9 cellular contexts compared by ENCODE assay signal in the genomic region with DNA sequence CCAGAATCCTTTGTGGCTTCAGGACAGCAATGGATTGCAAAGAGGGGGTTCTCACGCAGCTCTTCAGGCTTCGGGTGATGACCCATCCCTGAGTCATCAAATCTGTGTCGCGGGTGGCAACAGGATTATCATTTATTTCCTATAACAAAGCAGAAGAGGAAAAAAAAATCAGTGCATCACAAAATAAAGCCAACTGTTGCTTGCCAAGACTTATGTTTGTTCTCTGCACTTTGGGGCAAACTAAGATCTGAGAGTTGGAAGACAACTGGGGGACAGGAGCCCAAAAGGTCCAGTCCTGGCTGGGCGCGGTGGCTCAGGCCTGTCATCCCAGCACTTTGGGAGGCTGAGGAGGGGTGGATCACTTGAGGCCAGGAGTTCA. TPM values are rescaled to one million over a fixed set of nuclear protein-coding genes. Genes with fewer than 3 reads are reported as not detected.
DNase-seq lines count a peak whose midpoint lies in the region; ATAC-seq, FAIRE-seq and TF ChIP-seq lines count a peak whose summit lies in the region.
"Had no signal": no experiment of that assay in that cellular context is flagged by ENCODE, and none has a peak within 500 bp of the region (broad histone marks: within the 10 kb centered on the region; RNA-seq: fewer than 3 reads in every experiment).

No MANE protein-coding gene starts in this region.

- no peaks in the 10 kb centered on the region for H3K79me2 ChIP-seq in K562 (ENCODE audit: control insufficient read depth, insufficient read depth, low read length)

- H3K9me3 Mint-ChIP-seq in natural killer cell treated with Interleukin-12 subunit alpha and Interleukin-12 subunit beta and Interleukin-15 and Interleukin-18, amount 100 ng/mL, for 72 hours, result no peaks in the 10 kb centered on the region
- H3K9me3 Mint-ChIP-seq in CD4-positive, alpha-beta T cell, result peaks cover 3% of the 10 kb centered on the region

- peaks cover 12% of the 10 kb centered on the region; the same call in 1 of the 2 replicates for H4K20me1 ChIP-seq in BLaER1
- H4K20me1 ChIP-seq in K562 (replicated peaks; ENCODE audit: control insufficient read depth, insufficient read depth, low read length), result no peaks in the 10 kb centered on the region

- TF ChIP-seq CTCF in K562 (IDR thresholded peaks at IDR 0.05 in 2 of 3, conservative IDR thresholded peaks at IDR 0.05 in 1 of 3; ENCODE audit: insufficient read depth in 2 of 3, low read depth in 1 of 3, low read length in 3 of 3), result no peak
- no peak for TF ChIP-seq CTCF in CD4-positive, alpha-beta T cell (IDR thresholded peaks at IDR 0.05)

- H3K36me3 ChIP-seq in BLaER1 (peaks cover 28% of the 10 kb centered on the region), K562 (ENCODE audit: control insufficient read depth, insufficient read depth, low read length) (no peaks in the 10 kb centered on the region)
- H3K36me3 ChIP-seq: cardiac muscle cell had no signal

- H3K27ac ChIP-seq in BLaER1 (peak overlapping the region; percentile 96), K562 (ENCODE audit: extremely low read depth, low read depth, low read length) (no peak overlapping the region)
- H3K27ac ChIP-seq in CD4-positive, alpha-beta T cell (ENCODE audit: low read depth, low read length), result no peak overlapping the region
- H3K27ac ChIP-seq: cardiac muscle cell had no signal

- DNase-seq in NOMO-1 treated with dmso at 0.1 percent for 144 hours (lab: John Stamatoyannopoulos, UW; ENCODE audit: unreplicated experiment) (peak; percentile 40), K562 (ENCODE audit: extremely low read depth in 1 of 4, low spot score in 3 of 4) (peak in 1 of 4 experiments; percentile 18), NAMALWA (ENCODE audit: low spot score) (no peak)
- DNase-seq in natural killer cell treated with Interleukin-12 subunit alpha and Interleukin-12 subunit beta and Interleukin-15 and Interleukin-18, amount 100 ng/mL, for 72 hours (ENCODE audit: low spot score), result no peak
- no peak for DNase-seq in NK-92 treated with Interleukin-12 subunit alpha and Interleukin-12 subunit beta, amount 100 ng/mL, for 24 hours (lab: John Stamatoyannopoulos, UW)
- no peak for DNase-seq in CD4-positive, alpha-beta T cell

- no peaks in the 10 kb centered on the region for H3K27me3 ChIP-seq in BLaER1
- H3K27me3 ChIP-seq in K562 (ENCODE audit: control insufficient read depth in 2 of 2, insufficient read depth in 2 of 2, low read length in 2 of 2), result no peaks in the 10 kb centered on the region
- no peaks in the 10 kb centered on the region for H3K27me3 ChIP-seq in CD4-positive, alpha-beta T cell (ENCODE audit: control insufficient read depth, insufficient read depth, low read length)
- H3K27me3 ChIP-seq: cardiac muscle cell had no signal

- no peak for TF ChIP-seq POLR2A in K562 (conservative IDR thresholded peaks at IDR 0.05)

- TF ChIP-seq RAD21 in K562 (CRISPR knock-in tag; conservative IDR thresholded peaks at IDR 0.05 in 1 of 2, IDR thresholded peaks at IDR 0.05 in 1 of 2), result no peak

- H3K4me3 ChIP-seq in BLaER1 (peak overlapping the region; percentile 49), K562 (no peak overlapping the region)
- H3K4me3 ChIP-seq: cardiac muscle cell had no signal

- TF ChIP-seq EP300 in K562 (IDR thresholded peaks at IDR 0.05; ENCODE audit: low read length), result no peak

- POLR2A ChIA-PET in K562 (lab: Yijun Ruan, JAX), result no interaction called here
- POLR2A ChIA-PET in CD4-positive, alpha-beta T cell (lab: Charles Lee), result interaction anchor here (2.0 kb wide), 1 partner anchor 13 kb away, joined by 7 read pairs; no protein-coding TSS in a partner anchor

- H3K4me1 ChIP-seq in BLaER1 (peaks cover 98% of the 10 kb centered on the region), K562 (replicated peaks in 1 of 2; ENCODE audit: control insufficient read depth in 2 of 2, insufficient read depth in 2 of 2, low read length in 2 of 2) (peaks cover 0 to 16% of the 10 kb centered on the region in 2 experiments; a peak in 3 of 5 replicates)

- H3K4me2 ChIP-seq in BLaER1 (peak overlapping the region; percentile 94), K562 (ENCODE audit: insufficient read depth, low read length) (no peak overlapping the region)

- FAIRE-seq in K562 (lab: Jason Lieb, UNC), result peak; percentile 32

- CTCF ChIA-PET in K562 (lab: Yijun Ruan, JAX; ENCODE audit: low intra/inter-chr PET ratio), result no interaction called here
- CTCF ChIA-PET in CD4-positive, alpha-beta T cell (lab: Charles Lee), result no interaction called here

- H3K27me3 Mint-ChIP-seq in natural killer cell treated with Interleukin-12 subunit alpha and Interleukin-12 subunit beta and Interleukin-15 and Interleukin-18, amount 100 ng/mL, for 72 hours, result no peaks in the 10 kb centered on the region
- no peaks in the 10 kb centered on the region for H3K27me3 Mint-ChIP-seq in CD4-positive, alpha-beta T cell

- peak overlapping the region; percentile 36 to 56 for H3K27ac Mint-ChIP-seq in natural killer cell treated with Interleukin-12 subunit alpha and Interleukin-12 subunit beta and Interleukin-15 and Interleukin-18, amount 100 ng/mL, for 72 hours
- H3K27ac Mint-ChIP-seq in CD4-positive, alpha-beta T cell, result no peak overlapping the region

- intact Hi-C loops in K562 (cut with micrococcal nuclease), result no loop called here
- intact Hi-C loops in CD4-positive, alpha-beta T cell (cut with DNase I, micrococcal nuclease), result no loop called here

- no TSS peak for BruUV-seq in K562 (replicated peaks; lab: Mats Ljungman, UMichigan)

- peaks cover 9% of the 10 kb centered on the region for H3K36me3 Mint-ChIP-seq in natural killer cell treated with Interleukin-12 subunit alpha and Interleukin-12 subunit beta and Interleukin-15 and Interleukin-18, amount 100 ng/mL, for 72 hours
- no peaks in the 10 kb centered on the region for H3K36me3 Mint-ChIP-seq in CD4-positive, alpha-beta T cell (ENCODE audit: low read depth)

- H3K9ac ChIP-seq in BLaER1, result peak overlapping the region; percentile 81; the same call in 1 of the 2 replicates
- peak overlapping the region in 1 of 2 experiments; percentile 19; a peak in 1 of 4 replicates for H3K9ac ChIP-seq in K562 (ENCODE audit: insufficient read depth in 1 of 2, low read depth in 2 of 2, low read length in 2 of 2)

- H2AFZ ChIP-seq in K562 (ENCODE audit: low read depth, low read length), result no peak overlapping the region

- peak overlapping the region; percentile 25 for H3K4me3 Mint-ChIP-seq in natural killer cell treated with Interleukin-12 subunit alpha and Interleukin-12 subunit beta and Interleukin-15 and Interleukin-18, amount 100 ng/mL, for 72 hours
- no peak overlapping the region for H3K4me3 Mint-ChIP-seq in CD4-positive, alpha-beta T cell

- H3K9me1 ChIP-seq in K562 (ENCODE audit: control insufficient read depth, insufficient read depth, low read length), result no peaks in the 10 kb centered on the region

- H3K9me3 ChIP-seq in BLaER1 (no peaks in the 10 kb centered on the region), K562 (replicated peaks; ENCODE audit: control insufficient read depth, insufficient read depth, low read depth, low read length) (no peaks in the 10 kb centered on the region)
- H3K9me3 ChIP-seq in CD4-positive, alpha-beta T cell (ENCODE audit: control insufficient read depth, low read length), result no peaks in the 10 kb centered on the region

- in situ Hi-C loops in K562 (cut with MboI), result no loop called here

- 30% methylated on average over 6 of the region's 6 CpGs for WGBS in K562 (ENCODE audit: insufficient coverage, low coverage, missing lambda C conversion rate)

- peaks cover 23 to 30% of the 10 kb centered on the region in 2 donors for H3K4me1 Mint-ChIP-seq in natural killer cell treated with Interleukin-12 subunit alpha and Interleukin-12 subunit beta and Interleukin-15 and Interleukin-18, amount 100 ng/mL, for 72 hours (ENCODE audit: low read depth in 2 of 2)
- peaks cover 8% of the 10 kb centered on the region for H3K4me1 Mint-ChIP-seq in CD4-positive, alpha-beta T cell (ENCODE audit: low read depth)

- no peak for ATAC-seq in K562
- ATAC-seq in natural killer cell treated with Interleukin-12 subunit alpha and Interleukin-12 subunit beta and Interleukin-15 and Interleukin-18, amount 100 ng/mL, for 72 hours, result peak; percentile 49 to 60
- ATAC-seq in HG02970 (IDR thresholded peaks at IDR 0.05; ENCODE audit: low FRiP score, unreplicated experiment), result no peak
- no peak for ATAC-seq in CD4-positive, alpha-beta T cell (ENCODE audit: poor library complexity)

RNA-seq across cellular contexts. Expression of a gene that starts 6.4 kb away (rescaled TPM):
- total RNA-seq in K562 (2011; cell fraction: chromatin; rRNA removed; ENCODE audit: low replicate concordance), result 0.35 TPM in 1 of 2 replicates, not detected in the other
- 0.13 and 0.17 TPM in 2 replicates for total RNA-seq in K562 (2011; cell fraction: nucleolus; rRNA removed)
- not detected in 2 replicates for total RNA-seq in K562 (2011; cell fraction: nucleoplasm; rRNA removed)
- total RNA-seq in K562 (2014; rRNA removed) (0.09 TPM in 1 of 2 replicates, not detected in the other), K562 (2014; rRNA removed; fragmentation: Illumina TruSeq; extraction: Trizol) (0.07 and 0.13 TPM in 2 replicates), K562 (2015; rRNA removed; fragmentation: Illumina TruSeq; extraction: Trizol) (0.19 and 0.22 TPM in 2 replicates), K562 (2021) (0.13 and 0.24 TPM in 2 replicates)
- polyA plus RNA-seq in K562 (2011; rRNA removed) (0.19 and 0.22 TPM in 2 replicates), K562 (2014; fragmentation: Illumina TruSeq; extraction: Trizol) (0.10 and 0.22 TPM in 2 replicates), K562 (2014; fragmentation: Nextera tagmentation; extraction: Ambion mirVana) (under 1 TPM in 1 of 2 experiments, not detected in 1; 0.03 TPM), K562 (2014; rRNA removed) (0.11 and 0.35 TPM in 2 replicates)
- polyA plus RNA-seq in K562 (2011; cell fraction: cytosol; rRNA removed), result 0.18 and 0.25 TPM in 2 replicates
- 0.29 and 0.40 TPM in 2 replicates for polyA plus RNA-seq in K562 (2011; cell fraction: nucleus; rRNA removed)
- 0.65 and 0.76 TPM in 2 replicates for polyA plus RNA-seq in K562 (2012)
- polyA minus RNA-seq in K562 (2011; rRNA and poly(A)+ RNA removed), result 0.27 TPM in 1 of 2 replicates, not detected in the other
- not detected in 2 replicates for polyA minus RNA-seq in K562 (2011; cell fraction: cytosol; rRNA and poly(A)+ RNA removed)
- polyA minus RNA-seq in K562 (2011; cell fraction: nucleus; rRNA and poly(A)+ RNA removed), result 0.13 TPM in 1 of 2 replicates, not detected in the other
- total RNA-seq in natural killer cell treated with Interleukin-12 subunit alpha and Interleukin-12 subunit beta and Interleukin-15 and Interleukin-18, amount 100 ng/mL, for 72 hours, result 10 to 100 TPM; 22.2 to 33.3 TPM
- 10 to 100 TPM; 12.1 to 14.9 TPM for total RNA-seq in CD4-positive, alpha-beta T cell
- polyA plus RNA-seq: cardiac muscle cell had no signal

RNA-seq across cellular contexts. Expression of a gene that starts 36.3 kb away (rescaled TPM):
- not detected in 2 replicates for total RNA-seq in K562 (2011; cell fraction: chromatin; rRNA removed; ENCODE audit: low replicate concordance)
- total RNA-seq in K562 (2011; cell fraction: nucleolus; rRNA removed), result not detected in 2 replicates
- total RNA-seq in K562 (2011; cell fraction: nucleoplasm; rRNA removed), result not detected in 2 replicates
- not detected in 2 replicates for total RNA-seq in K562 (2014; rRNA removed)
- not detected in 2 replicates for total RNA-seq in K562 (2014; rRNA removed; fragmentation: Illumina TruSeq; extraction: Trizol)
- total RNA-seq in K562 (2015; rRNA removed; fragmentation: Illumina TruSeq; extraction: Trizol), result not detected in 2 replicates
- total RNA-seq in K562 (2021), result 0.18 and 0.27 TPM in 2 replicates
- not detected in 2 replicates for polyA plus RNA-seq in K562 (2011; rRNA removed)
- 0.04 TPM in 1 of 2 replicates, not detected in the other for polyA plus RNA-seq in K562 (2011; cell fraction: cytosol; rRNA removed)
- 0.08 and 0.53 TPM in 2 replicates for polyA plus RNA-seq in K562 (2011; cell fraction: nucleus; rRNA removed)
- polyA plus RNA-seq in K562 (2012), result not detected in 2 replicates
- not detected in 2 replicates for polyA plus RNA-seq in K562 (2014; fragmentation: Illumina TruSeq; extraction: Trizol)
- not detected for polyA plus RNA-seq in K562 (2014; fragmentation: Nextera tagmentation; extraction: Ambion mirVana)
- polyA plus RNA-seq in K562 (2014; rRNA removed), result 0.07 TPM in 1 of 2 replicates, not detected in the other
- not detected in 2 replicates for polyA minus RNA-seq in K562 (2011; rRNA and poly(A)+ RNA removed)
- polyA minus RNA-seq in K562 (2011; cell fraction: cytosol; rRNA and poly(A)+ RNA removed), result not detected in 2 replicates
- 0.13 TPM in 1 of 2 replicates, not detected in the other for polyA minus RNA-seq in K562 (2011; cell fraction: nucleus; rRNA and poly(A)+ RNA removed)
- 10 to 100 TPM; 33.5 to 47.0 TPM for total RNA-seq in natural killer cell treated with Interleukin-12 subunit alpha and Interleukin-12 subunit beta and Interleukin-15 and Interleukin-18, amount 100 ng/mL, for 72 hours
- total RNA-seq in CD4-positive, alpha-beta T cell, result 10 to 100 TPM; 70.2 to 73.7 TPM
- total RNA-seq: cardiac muscle cell had no signal
- polyA plus RNA-seq: cardiac muscle cell had no signal

RNA-seq across cellular contexts. Expression of a gene that starts 43.4 kb away (rescaled TPM):
- 48.8 and 166 TPM in 2 replicates for total RNA-seq in K562 (2011; cell fraction: chromatin; rRNA removed; ENCODE audit: low replicate concordance)
- total RNA-seq in K562 (2011; cell fraction: nucleolus; rRNA removed), result 171 and 189 TPM in 2 replicates
- total RNA-seq in K562 (2011; cell fraction: nucleoplasm; rRNA removed), result 87.3 and 91.6 TPM in 2 replicates
- total RNA-seq in K562 (2014; rRNA removed) (49.3 and 79.1 TPM in 2 replicates), K562 (2014; rRNA removed; fragmentation: Illumina TruSeq; extraction: Trizol) (11.6 and 20.2 TPM in 2 replicates), K562 (2015; rRNA removed; fragmentation: Illumina TruSeq; extraction: Trizol) (39.7 and 47.4 TPM in 2 replicates), K562 (2021) (120 and 126 TPM in 2 replicates)
- polyA plus RNA-seq in K562 (2011; rRNA removed) (39.6 and 55.9 TPM in 2 replicates), K562 (2014; fragmentation: Illumina TruSeq; extraction: Trizol) (25.6 and 56.1 TPM in 2 replicates), K562 (2014; fragmentation: Nextera tagmentation; extraction: Ambion mirVana) (1 to 10 TPM; 3.8 to 5.9 TPM), K562 (2014; rRNA removed) (58.0 and 62.8 TPM in 2 replicates)
- polyA plus RNA-seq in K562 (2011; cell fraction: cytosol; rRNA removed), result 53.3 and 119 TPM in 2 replicates
- 113 and 190 TPM in 2 replicates for polyA plus RNA-seq in K562 (2011; cell fraction: nucleus; rRNA removed)
- polyA plus RNA-seq in K562 (2012), result 69.1 and 86.6 TPM in 2 replicates
- polyA minus RNA-seq in K562 (2011; rRNA and poly(A)+ RNA removed), result 11.0 and 30.4 TPM in 2 replicates
- 50.3 and 58.3 TPM in 2 replicates for polyA minus RNA-seq in K562 (2011; cell fraction: cytosol; rRNA and poly(A)+ RNA removed)
- 23.9 and 31.8 TPM in 2 replicates for polyA minus RNA-seq in K562 (2011; cell fraction: nucleus; rRNA and poly(A)+ RNA removed)
- 100 to 1,000 TPM in 1 of 2 donors, 10 to 100 TPM in 1; 84.4 to 196 TPM for total RNA-seq in natural killer cell treated with Interleukin-12 subunit alpha and Interleukin-12 subunit beta and Interleukin-15 and Interleukin-18, amount 100 ng/mL, for 72 hours
- total RNA-seq in CD4-positive, alpha-beta T cell, result 10 to 100 TPM; 49.6 to 51.9 TPM

RNA-seq across cellular contexts. Expression of a gene that starts 48.1 kb away (rescaled TPM):
- total RNA-seq in K562 (2011; cell fraction: chromatin; rRNA removed; ENCODE audit: low replicate concordance), result 18.8 and 42.3 TPM in 2 replicates
- 20.7 and 22.8 TPM in 2 replicates for total RNA-seq in K562 (2011; cell fraction: nucleolus; rRNA removed)
- 12.6 and 17.6 TPM in 2 replicates for total RNA-seq in K562 (2011; cell fraction: nucleoplasm; rRNA removed)
- total RNA-seq in K562 (2014; rRNA removed) (14.5 and 19.3 TPM in 2 replicates), K562 (2014; rRNA removed; fragmentation: Illumina TruSeq; extraction: Trizol) (7.0 and 12.7 TPM in 2 replicates), K562 (2015; rRNA removed; fragmentation: Illumina TruSeq; extraction: Trizol) (13.4 and 16.5 TPM in 2 replicates), K562 (2021) (24.3 and 24.8 TPM in 2 replicates)
- polyA plus RNA-seq in K562 (2011; rRNA removed) (3.6 and 9.7 TPM in 2 replicates), K562 (2014; fragmentation: Illumina TruSeq; extraction: Trizol) (23.5 and 24.5 TPM in 2 replicates), K562 (2014; fragmentation: Nextera tagmentation; extraction: Ambion mirVana) (under 1 TPM; 0.18 to 0.21 TPM), K562 (2014; rRNA removed) (16.6 and 18.2 TPM in 2 replicates)
- polyA plus RNA-seq in K562 (2011; cell fraction: cytosol; rRNA removed), result 11.1 and 14.7 TPM in 2 replicates
- 18.1 and 22.6 TPM in 2 replicates for polyA plus RNA-seq in K562 (2011; cell fraction: nucleus; rRNA removed)
- 22.6 and 23.5 TPM in 2 replicates for polyA plus RNA-seq in K562 (2012)
- polyA minus RNA-seq in K562 (2011; rRNA and poly(A)+ RNA removed), result 1.6 and 10.8 TPM in 2 replicates
- polyA minus RNA-seq in K562 (2011; cell fraction: cytosol; rRNA and poly(A)+ RNA removed), result 10.8 and 11.5 TPM in 2 replicates
- 4.6 and 5.7 TPM in 2 replicates for polyA minus RNA-seq in K562 (2011; cell fraction: nucleus; rRNA and poly(A)+ RNA removed)
- 1 to 10 TPM in 1 of 2 donors, under 1 TPM in 1; 1.00 to 1.3 TPM for total RNA-seq in natural killer cell treated with Interleukin-12 subunit alpha and Interleukin-12 subunit beta and Interleukin-15 and Interleukin-18, amount 100 ng/mL, for 72 hours
- total RNA-seq in CD4-positive, alpha-beta T cell, result 1 to 10 TPM; 2.6 to 3.4 TPM

Comparison
In these comparisons a context has a peak if more than half of its experiments do, and no peak if none do; other contexts are left out.
1. ATAC-seq: peak in natural killer cell treated with Interleukin-12 subunit alpha and Interleukin-12 subunit beta and Interleukin-15 and Interleukin-18, amount 100 ng/mL, for 72 hours (2 of 2); none in K562 (single experiment), HG02970 (single experiment) and CD4-positive, alpha-beta T cell (single experiment).
2. RNA of a gene that starts 6.4 kb away (total RNA-seq): 22.2 to 33.3 TPM in natural killer cell treated with Interleukin-12 subunit alpha and Interleukin-12 subunit beta and Interleukin-15 and Interleukin-18, amount 100 ng/mL, for 72 hours and 12.1 to 14.9 TPM in CD4-positive, alpha-beta T cell; 0.07 to 0.35 TPM in K562; every median in the first group is over 4 times any median in the second.
3. RNA of a gene that starts 36.3 kb away (total RNA-seq): 70.2 to 73.7 TPM in CD4-positive, alpha-beta T cell and 33.5 to 47.0 TPM in natural killer cell treated with Interleukin-12 subunit alpha and Interleukin-12 subunit beta and Interleukin-15 and Interleukin-18, amount 100 ng/mL, for 72 hours; 0.18 to 0.27 TPM in K562; every median in the first group is over 10 times any median in the second.